ENCODE assay signal across 18 cellular contexts in the genomic region with DNA sequence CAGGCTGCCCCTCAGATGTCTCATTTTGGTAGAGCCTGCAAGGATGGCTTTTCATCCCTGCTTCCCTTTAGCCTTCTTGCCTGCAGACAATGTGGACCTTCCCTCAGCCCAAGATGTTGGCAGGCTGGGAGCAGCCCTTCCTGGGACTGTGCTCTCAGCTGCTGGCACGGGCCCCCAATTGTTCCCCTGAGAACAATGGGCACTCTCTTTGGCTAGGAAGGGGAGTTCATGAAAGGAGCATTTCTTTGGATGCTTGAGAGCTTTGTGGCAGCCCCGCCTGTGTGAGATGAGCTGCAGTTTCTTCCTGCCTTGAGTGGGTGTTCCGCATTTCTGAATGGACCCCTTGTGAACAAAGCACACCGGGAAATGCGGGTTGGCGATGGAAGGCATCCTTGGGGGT. TPM values are rescaled to one million over a fixed set of nuclear protein-coding genes. Genes with fewer than 3 reads are reported as not detected.
DNase-seq lines count a peak whose midpoint lies in the region; ATAC-seq and TF ChIP-seq lines count a peak whose summit lies in the region.
"Had no signal": no experiment of that assay in that cellular context is flagged by ENCODE, and none has a peak within 500 bp of the region (broad histone marks: within the 10 kb centered on the region; RNA-seq: fewer than 3 reads in every experiment).

No MANE protein-coding gene starts in this region.

- no peak overlapping the region for H3K4me3 Mint-ChIP-seq in WTC11
- H3K4me3 Mint-ChIP-seq in activated T-helper 17 cell treated with anti-CD3 and anti-CD28 coated beads, Interleukin-2, amount 50 U/mL, for 72 hours, result no peak overlapping the region
- H3K4me3 Mint-ChIP-seq: activated CD4-positive, alpha-beta T cell treated with anti-CD3 and anti-CD28 coated beads, Interleukin-2, amount 10 ng/mL, durations not matched to agents 24 days and 14 days; naive B cell had no signal

- no peak overlapping the region for H4K8ac ChIP-seq in trophoblast cell (ENCODE audit: low read depth, low read length)

- 0 out of 2 replicates have a peak, but pooled peaks cover 6% of the 10 kb centered on the region for H3K4me1 Mint-ChIP-seq in WTC11
- H3K4me1 Mint-ChIP-seq in activated T-helper 17 cell treated with anti-CD3 and anti-CD28 coated beads, Interleukin-2, amount 50 U/mL, for 72 hours, result peaks cover 5% of the 10 kb centered on the region

- no peak overlapping the region for H3K27ac ChIP-seq in trophoblast cell (ENCODE audit: low read depth, low read length)
- H3K27ac ChIP-seq: thoracic aorta had no signal

- peaks cover 7% of the 10 kb centered on the region for H3K79me2 ChIP-seq in trophoblast cell (ENCODE audit: control insufficient read depth, insufficient read depth, low read length, poor library complexity)

- no peak overlapping the region for H3K14ac ChIP-seq in trophoblast cell (ENCODE audit: low read length)

- POLR2A ChIA-PET in WTC11 (lab: Charles Lee), result no interaction called here

- H3K36me3 ChIP-seq in trophoblast cell (ENCODE audit: control insufficient read depth in 1 of 2, insufficient read depth in 2 of 2, low read length in 2 of 2), result peaks cover 43 to 63% of the 10 kb centered on the region in 2 experiments

- no peak overlapping the region for H2BK5ac ChIP-seq in trophoblast cell (ENCODE audit: low read depth, low read length, poor library complexity)

- DNase-seq in COLO829 (ENCODE audit: low spot score) (peak; percentile 93), WTC11 (ENCODE audit: low spot score) (no peak), hypothalamus (lab: John Stamatoyannopoulos, UW) (peak in 45 of 51 donors; percentile 19 to 88 (median 56)), trophoblast cell (no peak), NCI-H1092 (lab: John Stamatoyannopoulos, UW) (no peak)
- DNase-seq: activated CD4-positive, alpha-beta T cell treated with anti-CD3 and anti-CD28 coated beads, Interleukin-2, amount 10 ng/mL, durations not matched to agents 24 days and 14 days; DMS153; effector CD4-positive, alpha-beta T cell; H7; KG1; naive B cell; NCI-H187; NCI-H748 treated with DMSO at 0.1 percent for 48 hours had no signal

- CTCF ChIA-PET in WTC11 (lab: Charles Lee), result interaction anchor here (1.9 kb wide), 1 partner anchor 21 kb away, joined by 8 read pairs; no protein-coding TSS in a partner anchor

- no peak overlapping the region for H2AK5ac ChIP-seq in trophoblast cell (ENCODE audit: low read length)

- peaks cover 0 to 3% of the 10 kb centered on the region in 2 experiments for H3K4me1 ChIP-seq in trophoblast cell (ENCODE audit: control insufficient read depth in 1 of 2, insufficient read depth in 2 of 2, low read length in 2 of 2)

- H3K4me3 ChIP-seq in trophoblast cell (ENCODE audit: low read depth, low read length), result no peak overlapping the region
- H3K4me3 ChIP-seq: smooth muscle cell, thoracic aorta had no signal

- no peaks in the 10 kb centered on the region for H3K27me3 ChIP-seq in trophoblast cell (ENCODE audit: insufficient read depth, low read length)

- H3K23ac ChIP-seq in trophoblast cell (ENCODE audit: low read length), result no peak overlapping the region

- TF ChIP-seq CTCF in WTC11 (IDR thresholded peaks at IDR 0.05), result no peak

- H3K9me3 ChIP-seq in trophoblast cell (ENCODE audit: insufficient read depth, low read depth, low read length), result no peaks in the 10 kb centered on the region
- H3K9me3 ChIP-seq: thoracic aorta had no signal

- ATAC-seq in WTC11, result no peak
- ATAC-seq in activated T-helper 17 cell treated with anti-CD3 and anti-CD28 coated beads, Interleukin-2, amount 50 U/mL, for 72 hours (replicated peaks), result no peak
- ATAC-seq in GM21447 (IDR thresholded peaks at IDR 0.05; ENCODE audit: unreplicated experiment), result no peak
- ATAC-seq in HG03039 (IDR thresholded peaks at IDR 0.05; ENCODE audit: unreplicated experiment), result no peak

- H3K27me3 Mint-ChIP-seq in WTC11 (ENCODE audit: low read depth), result no peaks in the 10 kb centered on the region
- H3K27me3 Mint-ChIP-seq in activated T-helper 17 cell treated with anti-CD3 and anti-CD28 coated beads, Interleukin-2, amount 50 U/mL, for 72 hours, result no peaks in the 10 kb centered on the region
- H3K27me3 Mint-ChIP-seq: activated CD4-positive, alpha-beta T cell treated with anti-CD3 and anti-CD28 coated beads, Interleukin-2, amount 10 ng/mL, durations not matched to agents 24 days and 14 days; naive B cell had no signal

- peaks cover 38% of the 10 kb centered on the region for H3K36me3 Mint-ChIP-seq in WTC11
- peaks cover 38% of the 10 kb centered on the region for H3K36me3 Mint-ChIP-seq in activated T-helper 17 cell treated with anti-CD3 and anti-CD28 coated beads, Interleukin-2, amount 50 U/mL, for 72 hours (ENCODE audit: low read depth)

- H4K91ac ChIP-seq in trophoblast cell (ENCODE audit: low read depth, low read length), result no peak overlapping the region

- H3K18ac ChIP-seq in trophoblast cell (ENCODE audit: low read length), result no peak overlapping the region

- peak overlapping the region; percentile 84 for H3K27ac Mint-ChIP-seq in WTC11
- H3K27ac Mint-ChIP-seq in activated T-helper 17 cell treated with anti-CD3 and anti-CD28 coated beads, Interleukin-2, amount 50 U/mL, for 72 hours, result no peak overlapping the region
- H3K27ac Mint-ChIP-seq: activated CD4-positive, alpha-beta T cell treated with anti-CD3 and anti-CD28 coated beads, Interleukin-2, amount 10 ng/mL, durations not matched to agents 24 days and 14 days had no signal

- H3K9me3 Mint-ChIP-seq in WTC11, result no peaks in the 10 kb centered on the region
- H3K9me3 Mint-ChIP-seq in activated T-helper 17 cell treated with anti-CD3 and anti-CD28 coated beads, Interleukin-2, amount 50 U/mL, for 72 hours, result no peaks in the 10 kb centered on the region
- H3K9me3 Mint-ChIP-seq: activated CD4-positive, alpha-beta T cell treated with anti-CD3 and anti-CD28 coated beads, Interleukin-2, amount 10 ng/mL, durations not matched to agents 24 days and 14 days; naive B cell had no signal

- no CpG with 5 or more reads among the region's 6 CpGs for WGBS in trophoblast cell (ENCODE audit: extremely low coverage, insufficient coverage, insufficient read length)

- H2AFZ ChIP-seq in trophoblast cell (ENCODE audit: insufficient read depth, low read length, poor library complexity), result no peak overlapping the region

- H4K12ac ChIP-seq in trophoblast cell (ENCODE audit: low read depth, low read length), result no peak overlapping the region

- peak overlapping the region; percentile 44 for H3K4ac ChIP-seq in trophoblast cell (ENCODE audit: low read depth, low read length)

- no peaks in the 10 kb centered on the region for H3K79me1 ChIP-seq in trophoblast cell (ENCODE audit: low read length)

- H3K4me2 ChIP-seq in trophoblast cell (ENCODE audit: low read length), result no peak overlapping the region
- H3K4me2 ChIP-seq: smooth muscle cell had no signal

- no peak overlapping the region for H2BK12ac ChIP-seq in trophoblast cell (ENCODE audit: low read length)

- H2BK120ac ChIP-seq in trophoblast cell (ENCODE audit: insufficient read depth, low read length, poor library complexity), result no peak overlapping the region

- H3K9ac ChIP-seq in trophoblast cell (ENCODE audit: low read length), result no peak overlapping the region

TF ChIP-seq in WTC11, 78 proteins besides CTCF, POLR2A, EP300 and RAD21:
- TF ChIP-seq FOXK1 (CRISPR knock-in tag; IDR thresholded peaks at IDR 0.05) (no peak), MYBL2 (CRISPR knock-in tag; IDR thresholded peaks at IDR 0.05) (no peak)
- TF ChIP-seq, protein P1, sequence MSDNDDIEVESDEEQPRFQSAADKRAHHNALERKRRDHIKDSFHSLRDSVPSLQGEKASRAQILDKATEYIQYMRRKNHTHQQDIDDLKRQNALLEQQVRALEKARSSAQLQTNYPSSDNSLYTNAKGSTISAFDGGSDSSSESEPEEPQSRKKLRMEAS (CRISPR knock-in tag; IDR thresholded peaks at IDR 0.05), result no peak
- TF ChIP-seq, protein P2, sequence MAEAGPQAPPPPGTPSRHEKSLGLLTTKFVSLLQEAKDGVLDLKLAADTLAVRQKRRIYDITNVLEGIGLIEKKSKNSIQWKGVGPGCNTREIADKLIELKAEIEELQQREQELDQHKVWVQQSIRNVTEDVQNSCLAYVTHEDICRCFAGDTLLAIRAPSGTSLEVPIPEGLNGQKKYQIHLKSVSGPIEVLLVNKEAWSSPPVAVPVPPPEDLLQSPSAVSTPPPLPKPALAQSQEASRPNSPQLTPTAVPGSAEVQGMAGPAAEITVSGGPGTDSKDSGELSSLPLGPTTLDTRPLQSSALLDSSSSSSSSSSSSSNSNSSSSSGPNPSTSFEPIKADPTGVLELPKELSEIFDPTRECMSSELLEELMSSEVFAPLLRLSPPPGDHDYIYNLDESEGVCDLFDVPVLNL (CRISPR knock-in tag; IDR thresholded peaks at IDR 0.05; ENCODE audit: borderline replicate concordance, low read depth), result no peak
- TF ChIP-seq, protein P3, sequence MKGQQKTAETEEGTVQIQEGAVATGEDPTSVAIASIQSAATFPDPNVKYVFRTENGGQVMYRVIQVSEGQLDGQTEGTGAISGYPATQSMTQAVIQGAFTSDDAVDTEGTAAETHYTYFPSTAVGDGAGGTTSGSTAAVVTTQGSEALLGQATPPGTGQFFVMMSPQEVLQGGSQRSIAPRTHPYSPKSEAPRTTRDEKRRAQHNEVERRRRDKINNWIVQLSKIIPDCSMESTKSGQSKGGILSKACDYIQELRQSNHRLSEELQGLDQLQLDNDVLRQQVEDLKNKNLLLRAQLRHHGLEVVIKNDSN (CRISPR knock-in tag; IDR thresholded peaks at IDR 0.05), result no peak
TF ChIP-seq in WTC11: peak in this region for 0.

RNA-seq across cellular contexts. Expression of a gene that starts 35.0 kb away (rescaled TPM):
- total RNA-seq in WTC11 (2021), result 1.7 to 2.8 TPM (median 2.4 TPM) in 3 replicates
- 0.29 and 0.34 TPM in 2 replicates for polyA plus RNA-seq in trophoblast cell (2013)
- under 1 TPM; 0.13 to 0.22 TPM for total RNA-seq in activated T-helper 17 cell treated with anti-CD3 and anti-CD28 coated beads, Interleukin-2, amount 50 U/mL, for 72 hours

RNA-seq across cellular contexts. Expression of a gene that starts 49.2 kb away (rescaled TPM):
- total RNA-seq in WTC11 (2021), result 113 to 119 TPM (median 115 TPM) in 3 replicates
- 255 and 272 TPM in 2 replicates for polyA plus RNA-seq in trophoblast cell (2013)
- total RNA-seq in activated T-helper 17 cell treated with anti-CD3 and anti-CD28 coated beads, Interleukin-2, amount 50 U/mL, for 72 hours, result 10 to 100 TPM in 1 of 2 donors, 1 to 10 TPM in 1; 7.0 to 12.3 TPM

Comparison
In these comparisons a context has a peak if more than half of its experiments do, and no peak if none do; other contexts are left out.
1. DNase-seq: peak in COLO829 (single experiment) and hypothalamus (45 of 51); none in WTC11 (single experiment), trophoblast cell (0 of 2) and NCI-H1092 (single experiment).